ENCODE assay signal across 9 cellular contexts in genomic region chr17:17445925-17446665, GRCh38. TPM values are rescaled to one million over a fixed set of nuclear protein-coding genes. Genes with fewer than 3 reads are reported as not detected.
DNase-seq lines count a peak whose midpoint lies in the region; ATAC-seq and TF ChIP-seq lines count a peak whose summit lies in the region.
"Had no signal": no experiment of that assay in that cellular context is flagged by ENCODE, and none has a peak within 500 bp of the region (broad histone marks: within the 10 kb centered on the region; RNA-seq: fewer than 3 reads in every experiment).

No MANE protein-coding gene starts in this region.

- H3K27ac ChIP-seq in VCaP = peak overlapping the region; percentile 49
- peak overlapping the region; percentile 35 for H3K27ac ChIP-seq in urinary bladder (ENCODE audit: low read depth)

- no peak overlapping the region for H3K4me3 ChIP-seq in kidney epithelial cell (ENCODE audit: low read depth, low read length)
- H3K4me3 ChIP-seq in urinary bladder (ENCODE audit: low read depth, low read length) = no peak overlapping the region

- TF ChIP-seq CTCF in VCaP (conservative IDR thresholded peaks at IDR 0.05) = no peak
- no peak for TF ChIP-seq CTCF in kidney epithelial cell (IDR thresholded peaks at IDR 0.05; ENCODE audit: insufficient read depth, low read length, poor library complexity, severe bottlenecking)
- TF ChIP-seq CTCF in GM20000 (IDR thresholded peaks at IDR 0.05; ENCODE audit: extremely low read depth, missing control alignments) = no peak

- H3K27me3 ChIP-seq in kidney epithelial cell (ENCODE audit: control insufficient read depth, insufficient read depth, low read length) = no peaks in the 10 kb centered on the region

- H3K4me1 ChIP-seq in urinary bladder (ENCODE audit: insufficient read depth) = no peaks in the 10 kb centered on the region

- no peaks in the 10 kb centered on the region for H3K36me3 ChIP-seq in kidney epithelial cell (ENCODE audit: control insufficient read depth, insufficient read depth, low read length)
- H3K36me3 ChIP-seq in urinary bladder (ENCODE audit: insufficient read depth) = no peaks in the 10 kb centered on the region

- 53% methylated on average over 12 of the region's 12 CpGs for WGBS in urinary bladder

- DNase-seq in SIG-M5 treated with dmso at 0.1 percent for 504 hours (lab: John Stamatoyannopoulos, UW; ENCODE audit: unreplicated experiment) (peak; percentile 65), SIG-M5 (lab: John Stamatoyannopoulos, UW) (no peak), kidney epithelial cell (ENCODE audit: low read depth) (peak; percentile 97), NCI-H345 (lab: John Stamatoyannopoulos, UW) (no peak), GM20000 (ENCODE audit: low spot score) (no peak)
- DNase-seq: CD4-positive, CD25-positive, alpha-beta regulatory T cell had no signal

- ATAC-seq in HG03135 (IDR thresholded peaks at IDR 0.05; ENCODE audit: unreplicated experiment) = no peak

RNA-seq across cellular contexts. Expression of gene MED9, which starts 30.7 kb away (rescaled TPM):
- total RNA-seq in kidney epithelial cell = 11.9 and 16.8 TPM in 2 replicates
- 9.5 TPM for total RNA-seq in urinary bladder
- 17.5 TPM for polyA plus RNA-seq in urinary bladder

RNA-seq across cellular contexts. Expression of gene RASD1, which starts 50.1 kb away (rescaled TPM):
- 0.17 and 0.21 TPM in 2 replicates for total RNA-seq in kidney epithelial cell
- total RNA-seq in urinary bladder = 2.6 TPM
- 12.5 TPM for polyA plus RNA-seq in urinary bladder

Comparison
In these comparisons a context has a peak if more than half of its experiments do, and no peak if none do; other contexts are left out.
1. DNase-seq: peak in SIG-M5 treated with dmso at 0.1 percent for 504 hours (single experiment) and kidney epithelial cell (single experiment); none in SIG-M5 (single experiment), NCI-H345 (single experiment) and GM20000 (single experiment).